29 cellular contexts compared by ENCODE assay signal in genomic region chr1:244201750-244202149, GRCh38.
"Had no signal": no experiment of that assay in that cellular context is flagged by ENCODE, and none has a peak within 500 bp of the region (broad histone marks: within the 10 kb centered on the region; RNA-seq: fewer than 3 reads in every experiment).

No MANE protein-coding gene starts in this region.

- H3K9me3 ChIP-seq: neutrophil, pancreas, prostate gland, right lobe of liver, sigmoid colon, stomach, thoracic aorta, thyroid gland, tibial nerve, upper lobe of left lung, uterus had no signal

- ATAC-seq: naive thymus-derived CD8-positive, alpha-beta T cell; natural killer cell treated with Interleukin-12 subunit alpha and Interleukin-12 subunit beta and Interleukin-15 and Interleukin-18, amount 100 ng/mL, for 72 hours; pancreas; right cardiac atrium; right lobe of liver; stimulated activated effector memory CD8-positive, alpha-beta T cell treated with anti-CD3 and anti-CD28 coated beads, Interleukin-12 subunit alpha, Interleukin-12 subunit beta, amount 100 ng/mL, for 72 hours; stimulated activated naive B cell treated with anti-CD40 and anti-IgM and Interleukin-4, amounts not matched to agents 10 μg/mL and 1 μg/mL and 100 μg/mL, for 72 hours had no signal

- H3K36me3 Mint-ChIP-seq: naive B cell; naive thymus-derived CD8-positive, alpha-beta T cell; natural killer cell treated with Interleukin-12 subunit alpha and Interleukin-12 subunit beta and Interleukin-15 and Interleukin-18, amount 100 ng/mL, for 72 hours; stimulated activated effector memory CD8-positive, alpha-beta T cell treated with anti-CD3 and anti-CD28 coated beads, Interleukin-12 subunit alpha, Interleukin-12 subunit beta, amount 100 ng/mL, for 72 hours; stimulated activated naive B cell treated with anti-CD40 and anti-IgM and Interleukin-4, amounts not matched to agents 10 μg/mL and 1 μg/mL and 100 μg/mL, for 72 hours had no signal

- H3K27ac ChIP-seq: neutrophil, pancreas, prostate gland, right lobe of liver, sigmoid colon, stomach, thoracic aorta, thyroid gland, tibial nerve, upper lobe of left lung, uterus had no signal

- H3K4me3 ChIP-seq: pancreas, prostate gland, right lobe of liver, sigmoid colon, stomach, thoracic aorta, thyroid gland, tibial nerve, upper lobe of left lung, uterus had no signal

- H3K4me1 Mint-ChIP-seq: naive thymus-derived CD8-positive, alpha-beta T cell; neural crest cell; stimulated activated effector memory CD8-positive, alpha-beta T cell treated with anti-CD3 and anti-CD28 coated beads, Interleukin-12 subunit alpha, Interleukin-12 subunit beta, amount 100 ng/mL, for 72 hours had no signal

- H3K27ac Mint-ChIP-seq: naive thymus-derived CD8-positive, alpha-beta T cell; natural killer cell treated with Interleukin-12 subunit alpha and Interleukin-12 subunit beta and Interleukin-15 and Interleukin-18, amount 100 ng/mL, for 72 hours; nephron progenitor cell; stimulated activated effector memory CD8-positive, alpha-beta T cell treated with anti-CD3 and anti-CD28 coated beads, Interleukin-12 subunit alpha, Interleukin-12 subunit beta, amount 100 ng/mL, for 72 hours; stimulated activated naive B cell treated with anti-CD40 and anti-IgM and Interleukin-4, amounts not matched to agents 10 μg/mL and 1 μg/mL and 100 μg/mL, for 72 hours; stimulated activated naive CD8-positive, alpha-beta T cell treated with anti-CD3 and anti-CD28 coated beads, Interleukin-15, Interleukin-2, amounts not matched to agents 100 ng/mL and 50 ng/mL, for 24 hours had no signal

- DNase-seq: naive B cell; naive thymus-derived CD8-positive, alpha-beta T cell; nephron progenitor cell; nucleus accumbens; pancreas; retina; right cardiac atrium; right lobe of liver; sigmoid colon; small intestine; stimulated activated CD4-positive, alpha-beta T cell treated with anti-CD3 and anti-CD28 coated beads, Interleukin-15, amount 100 ng/mL, for 24 hours; stimulated activated CD4-positive, alpha-beta T cell treated with anti-CD3 and anti-CD28 coated beads, Interleukin-2, amount 100 ng/mL, for 24 hours; stimulated activated CD4-positive, alpha-beta T cell treated with anti-CD3 and anti-CD28 coated beads, Interleukin-2, amount 100 ng/mL, for 48 hours; stimulated activated CD4-positive, alpha-beta T cell treated with anti-CD3 and anti-CD28 coated beads, Interleukin-4, amount 100 ng/mL, for 24 hours; stimulated activated naive B cell treated with anti-CD40 and anti-IgM and Interleukin-4, amounts not matched to agents 10 μg/mL and 1 μg/mL and 100 μg/mL, for 72 hours; stimulated activated naive CD4-positive, alpha-beta T cell treated with Interleukin-2 at 50 U/mL for 16 hours; stomach; thyroid gland; trophoblast cell; upper lobe of left lung; uterus had no signal

- H3K4me3 Mint-ChIP-seq: naive B cell; naive thymus-derived CD8-positive, alpha-beta T cell; natural killer cell treated with Interleukin-12 subunit alpha and Interleukin-12 subunit beta and Interleukin-15 and Interleukin-18, amount 100 ng/mL, for 72 hours; nephron progenitor cell; neural crest cell; stimulated activated effector memory CD8-positive, alpha-beta T cell treated with anti-CD3 and anti-CD28 coated beads, Interleukin-12 subunit alpha, Interleukin-12 subunit beta, amount 100 ng/mL, for 72 hours; stimulated activated naive B cell treated with anti-CD40 and anti-IgM and Interleukin-4, amounts not matched to agents 10 μg/mL and 1 μg/mL and 100 μg/mL, for 72 hours; stimulated activated naive CD8-positive, alpha-beta T cell treated with anti-CD3 and anti-CD28 coated beads, Interleukin-15, Interleukin-2, amounts not matched to agents 100 ng/mL and 50 ng/mL, for 24 hours had no signal

- H3K36me3 ChIP-seq: neutrophil, pancreas, prostate gland, right lobe of liver, sigmoid colon, stomach, thoracic aorta, thyroid gland, tibial nerve, upper lobe of left lung, uterus had no signal

- H3K4me1 ChIP-seq: pancreas, prostate gland, right lobe of liver, sigmoid colon, stomach, thyroid gland, tibial nerve, upper lobe of left lung, uterus had no signal

- H3K9me3 Mint-ChIP-seq: naive B cell; naive thymus-derived CD8-positive, alpha-beta T cell; natural killer cell treated with Interleukin-12 subunit alpha and Interleukin-12 subunit beta and Interleukin-15 and Interleukin-18, amount 100 ng/mL, for 72 hours; nephron progenitor cell; neural crest cell; stimulated activated effector memory CD8-positive, alpha-beta T cell treated with anti-CD3 and anti-CD28 coated beads, Interleukin-12 subunit alpha, Interleukin-12 subunit beta, amount 100 ng/mL, for 72 hours; stimulated activated naive B cell treated with anti-CD40 and anti-IgM and Interleukin-4, amounts not matched to agents 10 μg/mL and 1 μg/mL and 100 μg/mL, for 72 hours; stimulated activated naive CD8-positive, alpha-beta T cell treated with anti-CD3 and anti-CD28 coated beads, Interleukin-15, Interleukin-2, amounts not matched to agents 100 ng/mL and 50 ng/mL, for 24 hours had no signal

- H3K27me3 ChIP-seq: neutrophil, pancreas, right lobe of liver, sigmoid colon, stomach, thyroid gland, tibial nerve, upper lobe of left lung, uterus had no signal

- H3K27me3 Mint-ChIP-seq: stimulated activated naive CD8-positive, alpha-beta T cell treated with anti-CD3 and anti-CD28 coated beads, Interleukin-15, Interleukin-2, amounts not matched to agents 100 ng/mL and 50 ng/mL, for 24 hours had no signal
